In the genomic region with DNA sequence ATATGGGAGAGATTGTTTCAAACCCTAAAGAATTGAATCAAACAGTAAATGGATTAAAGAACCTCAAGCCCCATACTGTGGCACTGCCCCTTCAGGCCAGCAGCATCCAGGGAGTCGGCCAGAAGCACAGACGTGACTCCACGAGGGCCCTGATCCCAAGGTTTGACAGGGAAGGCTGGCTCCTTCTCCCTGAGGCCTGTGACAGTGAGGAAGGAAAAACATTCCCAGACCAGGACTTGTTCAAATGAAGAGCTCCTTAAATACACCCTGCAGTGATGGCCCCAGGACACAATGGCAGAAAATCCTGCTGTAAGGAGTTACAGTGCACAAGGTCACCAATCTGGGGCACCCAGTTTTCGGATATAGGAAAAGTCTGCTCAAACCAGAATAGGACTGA, we compare ENCODE assay signal across 16 cellular contexts.
A peak's percentile ranks its signal among the peaks of the same experiment; 100 is the strongest.
DNase-seq lines count a peak whose midpoint lies in the region; ATAC-seq and TF ChIP-seq lines count a peak whose summit lies in the region.
"Had no signal": no experiment of that assay in that cellular context is flagged by ENCODE, and none has a peak within 500 bp of the region (broad histone marks: within the 10 kb centered on the region; RNA-seq: fewer than 3 reads in every experiment).

No MANE protein-coding gene starts in this region.

- H3K27ac Mint-ChIP-seq in chondrocyte (ENCODE audit: unreplicated experiment) = peak overlapping the region; percentile 95
- H3K27ac Mint-ChIP-seq: activated CD8-positive, alpha-beta T cell treated with anti-CD3 and anti-CD28 coated beads, Interleukin-2, amount 10 ng/mL, durations not matched to agents 7 days and 5 days had no signal

- peak in 1 of 2 donors; percentile 22 for ATAC-seq in right cardiac atrium
- ATAC-seq in psoas muscle = peak in 3 of 4 donors; percentile 7 to 26 (median 10)
- ATAC-seq in HG03354 (IDR thresholded peaks at IDR 0.05; ENCODE audit: poor library complexity, severe bottlenecking, unreplicated experiment) = no peak
- ATAC-seq in HG03442 (IDR thresholded peaks at IDR 0.05; ENCODE audit: unreplicated experiment) = no peak
- ATAC-seq: activated CD8-positive, alpha-beta T cell treated with anti-CD3 and anti-CD28 coated beads, Interleukin-2, amount 10 ng/mL, durations not matched to agents 7 days and 5 days had no signal

- H3K27me3 ChIP-seq in right cardiac atrium (ENCODE audit: control insufficient read depth, insufficient read depth) (no peaks in the 10 kb centered on the region), psoas muscle (ENCODE audit: insufficient read depth in 3 of 3, low read length in 2 of 3) (no peaks in the 10 kb centered on the region), uterus (no peaks in the 10 kb centered on the region)
- H3K27me3 ChIP-seq: dorsolateral prefrontal cortex, ovary had no signal

- no peaks in the 10 kb centered on the region for H3K9me3 Mint-ChIP-seq in chondrocyte (ENCODE audit: low read depth)

- intact Hi-C loops in right cardiac atrium (cut with DNase I) = loop anchor here in 1 of 4 donors (10.0 kb wide), 1 partner anchor 219 kb away; no protein-coding TSS in a partner anchor
- intact Hi-C loops in psoas muscle (cut with DNase I) = no loop called here
- intact Hi-C loops in uterus (cut with DNase I; ENCODE audit: low total_unique reads) = no loop called here

- DNase-seq in chondrocyte (ENCODE audit: low spot score) (no peak), right cardiac atrium (no peak), psoas muscle (no peak), uterus (no peak), NCI-H187 (lab: John Stamatoyannopoulos, UW) (no peak)
- DNase-seq: activated CD8-positive, alpha-beta T cell treated with anti-CD3 and anti-CD28 coated beads, Interleukin-2, amount 10 ng/mL, durations not matched to agents 7 days and 5 days; DMS153; dorsolateral prefrontal cortex; mesendoderm; MM.1S; NCI-H2029 treated with DMSO at 0.1 percent for 48 hours; NCI-H748 treated with DMSO at 0.1 percent for 48 hours; ovary had no signal

- no peaks in the 10 kb centered on the region for H3K27me3 Mint-ChIP-seq in chondrocyte (ENCODE audit: low read depth)

- peak; percentile 32 for TF ChIP-seq CTCF in chondrocyte (IDR thresholded peaks at IDR 0.05)
- TF ChIP-seq CTCF in psoas muscle (IDR thresholded peaks at IDR 0.05) = no peak
- TF ChIP-seq CTCF in uterus (IDR thresholded peaks at IDR 0.05) = no peak

- H3K4me1 ChIP-seq in right cardiac atrium (ENCODE audit: control insufficient read depth, insufficient read depth, low read length) (peaks cover 23% of the 10 kb centered on the region), psoas muscle (peaks cover 21% of the 10 kb centered on the region), uterus (peaks cover 0 to 10% of the 10 kb centered on the region in 2 donors)

- H3K4me3 ChIP-seq in right cardiac atrium (ENCODE audit: low read length) (no peak overlapping the region), psoas muscle (no peak overlapping the region), uterus (no peak overlapping the region)
- H3K4me3 ChIP-seq: dorsolateral prefrontal cortex, ovary had no signal

- H3K36me3 ChIP-seq in psoas muscle (ENCODE audit: insufficient read depth in 1 of 2, low read depth in 1 of 2) (peaks cover 0 to 27% of the 10 kb centered on the region in 2 donors), uterus (no peaks in the 10 kb centered on the region)
- H3K36me3 ChIP-seq: ovary had no signal

- no peaks in the 10 kb centered on the region for H3K9me3 ChIP-seq in right cardiac atrium (ENCODE audit: control insufficient read depth, low read length)
- H3K9me3 ChIP-seq in psoas muscle = no peaks in the 10 kb centered on the region
- H3K9me3 ChIP-seq in uterus = no peaks in the 10 kb centered on the region
- H3K9me3 ChIP-seq: ovary had no signal

- peaks cover 36% of the 10 kb centered on the region for H3K36me3 Mint-ChIP-seq in chondrocyte (ENCODE audit: low read depth)

- peak overlapping the region; percentile 25 for H3K4me3 Mint-ChIP-seq in chondrocyte (ENCODE audit: unreplicated experiment)
- H3K4me3 Mint-ChIP-seq: activated CD8-positive, alpha-beta T cell treated with anti-CD3 and anti-CD28 coated beads, Interleukin-2, amount 10 ng/mL, durations not matched to agents 7 days and 5 days had no signal

- H3K27ac ChIP-seq in right cardiac atrium (ENCODE audit: low read length) = peak overlapping the region; percentile 69
- peak overlapping the region; percentile 53 for H3K27ac ChIP-seq in psoas muscle
- peak overlapping the region; percentile 55 to 62 for H3K27ac ChIP-seq in uterus
- H3K27ac ChIP-seq: C4-2B, ovary had no signal

- no peak for TF ChIP-seq POLR2A in uterus (IDR thresholded peaks at IDR 0.05)

- H3K4me1 Mint-ChIP-seq in chondrocyte (ENCODE audit: low read depth) = peaks cover 82% of the 10 kb centered on the region

- 33% methylated on average over 4 of the region's 4 CpGs for WGBS in right cardiac atrium
- 53 to 66% (median 57%) methylated on average over 4 of the region's 4 CpGs for WGBS in psoas muscle, 3 donors

Comparison
In these comparisons a context has a peak if more than half of its experiments do, and no peak if none do; other contexts are left out.
1. ATAC-seq: peak in psoas muscle (3 of 4); none in HG03354 (single experiment) and HG03442 (single experiment).
2. Peak in every context shown above with its lines, with median percentiles within 50 percentile points of each other: H3K27ac ChIP-seq.